23 cellular contexts compared by ENCODE assay signal in the genomic region with DNA sequence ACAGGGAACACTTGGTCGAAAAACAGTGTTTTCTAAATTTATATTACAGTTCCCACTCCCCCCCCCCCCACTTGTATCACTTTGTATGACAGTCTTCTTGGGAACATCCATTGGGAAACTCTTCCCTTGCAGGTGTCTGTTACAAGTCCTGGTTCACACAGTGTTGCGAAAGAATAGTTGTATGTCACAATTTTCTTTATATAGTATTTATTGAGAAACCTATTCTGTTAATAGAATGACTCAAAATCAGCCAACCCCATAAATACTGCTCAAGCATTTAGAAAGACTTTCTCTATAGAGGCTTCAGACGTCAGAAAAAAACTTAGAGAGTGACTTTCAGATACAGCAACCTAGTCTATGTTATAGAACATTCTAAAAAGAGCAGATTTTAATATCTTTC.
"Had no signal": no experiment of that assay in that cellular context is flagged by ENCODE, and none has a peak within 500 bp of the region (broad histone marks: within the 10 kb centered on the region; RNA-seq: fewer than 3 reads in every experiment).

No MANE protein-coding gene starts in this region.

- H3K9me3 Mint-ChIP-seq: activated CD4-positive, alpha-beta T cell treated with anti-CD3 and anti-CD28 coated beads, Interleukin-2, amount 10 ng/mL, durations not matched to agents 7 days and 5 days; activated naive CD4-positive, alpha-beta T cell treated with anti-CD3 and anti-CD28 coated beads, Interleukin-2, amount 10 ng/mL, durations not matched to agents 7 days and 5 days; activated naive CD8-positive, alpha-beta T cell treated with anti-CD3 and anti-CD28 coated beads, Interleukin-2, amount 50 U/mL, for 24 hours; activated T-cell treated with anti-CD3 and anti-CD28 coated beads, Interleukin-2, amount 50 U/mL, for 4 hours; nephron had no signal

- H3K27ac ChIP-seq: brain microvascular endothelial cell, foreskin keratinocyte, parathyroid adenoma had no signal

- H3K27ac Mint-ChIP-seq: activated CD4-positive, alpha-beta T cell treated with anti-CD3 and anti-CD28 coated beads, Interleukin-2, amount 10 ng/mL, durations not matched to agents 7 days and 5 days; activated naive CD4-positive, alpha-beta T cell treated with anti-CD3 and anti-CD28 coated beads, Interleukin-2, amount 10 ng/mL, durations not matched to agents 7 days and 5 days; activated naive CD8-positive, alpha-beta T cell treated with anti-CD3 and anti-CD28 coated beads, Interleukin-2, amount 50 U/mL, for 24 hours; nephron had no signal

- H3K4me1 ChIP-seq: foreskin keratinocyte had no signal

- DNase-seq: activated CD4-positive, alpha-beta T cell treated with anti-CD3 and anti-CD28 coated beads, Interleukin-2, amount 10 ng/mL, durations not matched to agents 7 days and 5 days; activated CD8-positive, alpha-beta memory T cell treated with anti-CD3 and anti-CD28 coated beads, Interleukin-2, amount 50 U/mL, for 4 hours; activated naive CD4-positive, alpha-beta T cell treated with anti-CD3 and anti-CD28 coated beads, Interleukin-2, amount 10 ng/mL, durations not matched to agents 7 days and 5 days; activated naive CD8-positive, alpha-beta T cell treated with anti-CD3 and anti-CD28 coated beads, Interleukin-2, amount 50 U/mL, for 24 hours; activated T-cell treated with anti-CD3 and anti-CD28 coated beads, Interleukin-2, amount 50 U/mL, for 4 hours; aorta; brain microvascular endothelial cell; cortex of kidney; effector CD4-positive, alpha-beta T cell; glutamatergic neuron; hippocampal formation; midbrain; retina; stimulated activated CD4-positive, alpha-beta T cell treated with anti-CD3 and anti-CD28 coated beads, Interleukin-12 subunit alpha, Interleukin-12 subunit beta, amount 100 ng/mL, for 4 hours; stimulated activated CD4-positive, alpha-beta T cell treated with anti-CD3 and anti-CD28 coated beads, Interleukin-1b, Interleukin-23, amount 100 ng/mL, for 48 hours; stimulated activated CD8-positive, alpha-beta memory T cell treated with anti-CD3 and anti-CD28 coated beads, Interleukin-4, amount 100 ng/mL, for 48 hours; stimulated activated naive CD4-positive, alpha-beta T cell; T-helper 1 cell; T1000 had no signal

- H3K79me2 ChIP-seq: parathyroid adenoma had no signal

- H3K27me3 Mint-ChIP-seq: activated CD4-positive, alpha-beta T cell treated with anti-CD3 and anti-CD28 coated beads, Interleukin-2, amount 10 ng/mL, durations not matched to agents 7 days and 5 days; activated naive CD4-positive, alpha-beta T cell treated with anti-CD3 and anti-CD28 coated beads, Interleukin-2, amount 10 ng/mL, durations not matched to agents 7 days and 5 days; activated naive CD8-positive, alpha-beta T cell treated with anti-CD3 and anti-CD28 coated beads, Interleukin-2, amount 50 U/mL, for 24 hours had no signal

- FAIRE-seq: keratinocyte had no signal

- H2AFZ ChIP-seq: parathyroid adenoma had no signal

- H3K36me3 ChIP-seq: brain microvascular endothelial cell had no signal

- H3K36me3 Mint-ChIP-seq: activated naive CD4-positive, alpha-beta T cell treated with anti-CD3 and anti-CD28 coated beads, Interleukin-2, amount 10 ng/mL, durations not matched to agents 7 days and 5 days had no signal

- H3K4me3 Mint-ChIP-seq: activated CD4-positive, alpha-beta T cell treated with anti-CD3 and anti-CD28 coated beads, Interleukin-2, amount 10 ng/mL, durations not matched to agents 7 days and 5 days; activated naive CD4-positive, alpha-beta T cell treated with anti-CD3 and anti-CD28 coated beads, Interleukin-2, amount 10 ng/mL, durations not matched to agents 7 days and 5 days; activated naive CD8-positive, alpha-beta T cell treated with anti-CD3 and anti-CD28 coated beads, Interleukin-2, amount 50 U/mL, for 24 hours; activated T-cell treated with anti-CD3 and anti-CD28 coated beads, Interleukin-2, amount 50 U/mL, for 4 hours; nephron had no signal

- H3K4me1 Mint-ChIP-seq: activated CD4-positive, alpha-beta T cell treated with anti-CD3 and anti-CD28 coated beads, Interleukin-2, amount 10 ng/mL, durations not matched to agents 7 days and 5 days; activated naive CD4-positive, alpha-beta T cell treated with anti-CD3 and anti-CD28 coated beads, Interleukin-2, amount 10 ng/mL, durations not matched to agents 7 days and 5 days had no signal
